Comparison of ENCODE assay signal across 23 cellular contexts in genomic region chr2:239442192-239442591, GRCh38.
"Had no signal": no experiment of that assay in that cellular context is flagged by ENCODE, and none has a peak within 500 bp of the region (broad histone marks: within the 10 kb centered on the region; RNA-seq: fewer than 3 reads in every experiment).

No MANE protein-coding gene starts in this region.

- H3K9me3 ChIP-seq: body of pancreas, esophagus squamous epithelium, pancreas, prostate gland, tibial artery, upper lobe of right lung had no signal

- H3K27ac ChIP-seq: body of pancreas, cardiac muscle cell, pancreas, tibial artery, upper lobe of right lung had no signal

- DNase-seq: activated CD4-positive, alpha-beta T cell treated with anti-CD3 and anti-CD28 coated beads for 4 hours; activated CD4-positive, alpha-beta T cell treated with anti-CD3 and anti-CD28 coated beads, Interleukin-2, amount 50 U/mL, for 4 hours; activated CD4-positive, CD25-positive, alpha-beta regulatory T cell; activated effector memory CD4-positive, alpha-beta T cell treated with Interleukin-2 at 50 U/mL for 16 hours; activated naive CD4-positive, alpha-beta T cell treated with anti-CD3 and anti-CD28 coated beads, Interleukin-2, amount 10 ng/mL, durations not matched to agents 7 days and 5 days; activated T-cell treated with anti-CD3 and anti-CD28 coated beads for 4 hours; aorta; body of pancreas; esophagus squamous epithelium; foreskin melanocyte; left colon; mammary epithelial cell; nephron progenitor cell; pancreas; small intestine; stimulated activated CD4-positive, alpha-beta T cell treated with anti-CD3 and anti-CD28 coated beads, Interleukin-4, amount 100 ng/mL, for 24 hours; stimulated activated naive CD8-positive, alpha-beta T cell treated with anti-CD3 and anti-CD28 coated beads, Interleukin-15, amount 100 ng/mL, for 72 hours; T-helper 1 cell; tibial artery; upper lobe of right lung had no signal

- H3K4me3 Mint-ChIP-seq: activated naive CD4-positive, alpha-beta T cell treated with anti-CD3 and anti-CD28 coated beads, Interleukin-2, amount 10 ng/mL, durations not matched to agents 7 days and 5 days; stimulated activated memory B cell treated with anti-CD40 and anti-IgM and Interleukin-4, amounts not matched to agents 10 μg/mL and 1 μg/mL and 100 μg/mL, for 72 hours had no signal

- H3K4me3 ChIP-seq: body of pancreas, cardiac muscle cell, pancreas, prostate gland, upper lobe of right lung had no signal

- H3K36me3 ChIP-seq: cardiac muscle cell, esophagus squamous epithelium, pancreas, prostate gland, tibial artery, upper lobe of right lung had no signal

- H3K27ac Mint-ChIP-seq: activated naive CD4-positive, alpha-beta T cell treated with anti-CD3 and anti-CD28 coated beads, Interleukin-2, amount 10 ng/mL, durations not matched to agents 7 days and 5 days; stimulated activated memory B cell treated with anti-CD40 and anti-IgM and Interleukin-4, amounts not matched to agents 10 μg/mL and 1 μg/mL and 100 μg/mL, for 72 hours; stimulated activated naive CD8-positive, alpha-beta T cell treated with anti-CD3 and anti-CD28 coated beads, Interleukin-15, amount 100 ng/mL, for 72 hours had no signal

- H3K4me1 ChIP-seq: pancreas, prostate gland had no signal

- H3K9me3 Mint-ChIP-seq: activated naive CD4-positive, alpha-beta T cell treated with anti-CD3 and anti-CD28 coated beads, Interleukin-2, amount 10 ng/mL, durations not matched to agents 7 days and 5 days; stimulated activated memory B cell treated with anti-CD40 and anti-IgM and Interleukin-4, amounts not matched to agents 10 μg/mL and 1 μg/mL and 100 μg/mL, for 72 hours; stimulated activated naive CD8-positive, alpha-beta T cell treated with anti-CD3 and anti-CD28 coated beads, Interleukin-15, amount 100 ng/mL, for 72 hours had no signal

- H3K36me3 Mint-ChIP-seq: activated naive CD4-positive, alpha-beta T cell treated with anti-CD3 and anti-CD28 coated beads, Interleukin-2, amount 10 ng/mL, durations not matched to agents 7 days and 5 days; stimulated activated memory B cell treated with anti-CD40 and anti-IgM and Interleukin-4, amounts not matched to agents 10 μg/mL and 1 μg/mL and 100 μg/mL, for 72 hours had no signal

- H3K27me3 ChIP-seq: body of pancreas, cardiac muscle cell had no signal
